Comparison of ENCODE assay signal across 22 cellular contexts in genomic region chr11:106997241-106997640, GRCh38. TPM values are rescaled to one million over a fixed set of nuclear protein-coding genes. Genes with fewer than 3 reads are reported as not detected.
"Had no signal": no experiment of that assay in that cellular context is flagged by ENCODE, and none has a peak within 500 bp of the region (broad histone marks: within the 10 kb centered on the region; RNA-seq: fewer than 3 reads in every experiment).

No MANE protein-coding gene starts in this region.

- H3K36me3 Mint-ChIP-seq: activated CD4-positive, alpha-beta memory T cell treated with anti-CD3 and anti-CD28 coated beads for 36 hours; activated naive CD4-positive, alpha-beta T cell treated with anti-CD3 and anti-CD28 coated beads, Interleukin-2, amount 50 U/mL, for 72 hours; T-cell had no signal

- ATAC-seq: activated naive CD4-positive, alpha-beta T cell treated with anti-CD3 and anti-CD28 coated beads, Interleukin-2, amount 50 U/mL, for 72 hours; activated T-cell treated with anti-CD3 and anti-CD28 coated beads, Interleukin-2, amount 50 U/mL, for 4 hours; K562; T-cell had no signal

- H3K9me3 Mint-ChIP-seq: activated CD4-positive, alpha-beta T cell treated with anti-CD3 and anti-CD28 coated beads, Interleukin-2, amount 10 ng/mL, durations not matched to agents 7 days and 5 days; activated T-cell treated with anti-CD3 and anti-CD28 coated beads, Interleukin-2, amount 50 U/mL, for 4 hours had no signal

- H3K27me3 Mint-ChIP-seq: activated CD4-positive, alpha-beta memory T cell treated with anti-CD3 and anti-CD28 coated beads for 36 hours; activated CD4-positive, alpha-beta T cell treated with anti-CD3 and anti-CD28 coated beads, Interleukin-2, amount 10 ng/mL, durations not matched to agents 7 days and 5 days; T-cell had no signal

- H3K4me1 Mint-ChIP-seq: activated CD4-positive, alpha-beta T cell treated with anti-CD3 and anti-CD28 coated beads, Interleukin-2, amount 10 ng/mL, durations not matched to agents 7 days and 5 days; T-cell had no signal

- H3K27ac ChIP-seq: SK-N-MC, VCaP had no signal

- DNase-seq: activated CD4-positive, alpha-beta memory T cell treated with anti-CD3 and anti-CD28 coated beads for 36 hours; activated CD4-positive, alpha-beta T cell treated with anti-CD3 and anti-CD28 coated beads, Interleukin-2, amount 10 ng/mL, durations not matched to agents 7 days and 5 days; activated CD4-positive, CD25-positive, alpha-beta regulatory T cell; activated CD8-positive, alpha-beta memory T cell treated with anti-CD3 and anti-CD28 coated beads for 24 hours; activated effector memory CD4-positive, alpha-beta T cell treated with anti-CD3 and anti-CD28 coated beads, Interleukin-2, amount 50 U/mL, for 16 hours; activated naive CD4-positive, alpha-beta T cell treated with Interleukin-2 at 50 U/mL for 16 hours; activated T-cell treated with anti-CD3 and anti-CD28 coated beads, Interleukin-2, amount 50 U/mL, for 4 hours; Karpas-422; MM.1S; NCI-H1105; NCI-H1436; NCI-H1694 treated with DMSO at 0.1 percent for 48 hours; NCI-H2029 treated with DMSO at 0.1 percent for 48 hours; NCI-H446; SIG-M5; T-cell; T-helper 2 cell; T1000 had no signal

- FAIRE-seq: K562 had no signal

- H3K4me3 Mint-ChIP-seq: activated CD4-positive, alpha-beta memory T cell treated with anti-CD3 and anti-CD28 coated beads for 36 hours; activated CD4-positive, alpha-beta T cell treated with anti-CD3 and anti-CD28 coated beads, Interleukin-2, amount 10 ng/mL, durations not matched to agents 7 days and 5 days; activated T-cell treated with anti-CD3 and anti-CD28 coated beads, Interleukin-2, amount 50 U/mL, for 4 hours; T-cell had no signal

- H3K4me3 ChIP-seq: K562, SK-N-MC had no signal

- H3K27ac Mint-ChIP-seq: activated CD4-positive, alpha-beta memory T cell treated with anti-CD3 and anti-CD28 coated beads for 36 hours; activated CD4-positive, alpha-beta T cell treated with anti-CD3 and anti-CD28 coated beads, Interleukin-2, amount 10 ng/mL, durations not matched to agents 7 days and 5 days; activated naive CD4-positive, alpha-beta T cell treated with anti-CD3 and anti-CD28 coated beads, Interleukin-2, amount 50 U/mL, for 72 hours; T-cell had no signal

RNA-seq across cellular contexts. Expression of gene GUCY1A2, which starts 21.0 kb away (rescaled TPM):
- total RNA-seq: activated CD4-positive, alpha-beta memory T cell treated with anti-CD3 and anti-CD28 coated beads for 36 hours; activated CD4-positive, alpha-beta T cell treated with anti-CD3 and anti-CD28 coated beads, Interleukin-2, amount 10 ng/mL, durations not matched to agents 7 days and 5 days had no signal
